15 cellular contexts compared by ENCODE assay signal in genomic region chr5:150297934-150298595, GRCh38. TPM values are rescaled to one million over a fixed set of nuclear protein-coding genes. Genes with fewer than 3 reads are reported as not detected.
DNase-seq lines count a peak whose midpoint lies in the region; ATAC-seq, FAIRE-seq and TF ChIP-seq lines count a peak whose summit lies in the region.
"Had no signal": no experiment of that assay in that cellular context is flagged by ENCODE, and none has a peak within 500 bp of the region (broad histone marks: within the 10 kb centered on the region; RNA-seq: fewer than 3 reads in every experiment).

No MANE protein-coding gene starts in this region.

- FAIRE-seq in HTR-8/SVneo (lab: Jason Lieb, UNC), result peak; percentile 44

- no peak overlapping the region for H3K4me3 Mint-ChIP-seq in type B pancreatic cell
- H3K4me3 Mint-ChIP-seq: H9 had no signal

- WGBS in stomach, 5 donors, result 95 to 97% (median 95%) methylated on average over 27 to 31 of the region's 31 CpGs

- H3K27me3 Mint-ChIP-seq in type B pancreatic cell, result peaks cover 19% of the 10 kb centered on the region

- no peak for DNase-seq in HTR-8/SVneo (ENCODE audit: insufficient read length, low spot score)
- no peak for DNase-seq in epithelial cell of prostate (ENCODE audit: low read depth, low spot score)
- DNase-seq in mesenteric fat pad (ENCODE audit: low spot score), result peak; percentile 76
- DNase-seq in stomach, result no peak
- DNase-seq in stimulated activated CD4-positive, alpha-beta T cell treated with anti-CD3 and anti-CD28 coated beads, Interleukin-15, amount 100 ng/mL, for 24 hours, result no peak
- no peak for DNase-seq in type B pancreatic cell (ENCODE audit: extremely low spot score, unreplicated experiment)
- DNase-seq in upper lobe of right lung, result no peak
- no peak for DNase-seq in anterior cingulate cortex (lab: John Stamatoyannopoulos, UW)
- DNase-seq: DMS 273 treated with DMSO at 0.1 percent for 48 hours, H9, NCI-H1092, NCI-H446 had no signal

- H3K9me3 ChIP-seq in stomach (no peaks in the 10 kb centered on the region), upper lobe of right lung (no peaks in the 10 kb centered on the region)
- H3K9me3 ChIP-seq: BLaER1 treated with 17β-estradiol and CSF1 and Interleukin-3, amounts not matched to agents 10 nM and 100 nM had no signal

- no peak for TF ChIP-seq CTCF in stomach (IDR thresholded peaks at IDR 0.05)
- TF ChIP-seq CTCF in type B pancreatic cell (conservative IDR thresholded peaks at IDR 0.05), result no peak
- no peak for TF ChIP-seq CTCF in upper lobe of right lung (IDR thresholded peaks at IDR 0.05)

- no peak for TF ChIP-seq POLR2A in stomach (IDR thresholded peaks at IDR 0.05)

- H3K36me3 Mint-ChIP-seq in type B pancreatic cell, result no peaks in the 10 kb centered on the region

- peak overlapping the region; percentile 54 for H3K27ac ChIP-seq in epithelial cell of prostate
- H3K27ac ChIP-seq in stomach, result peak overlapping the region in 3 of 5 donors; percentile 26 to 78 (median 41)
- H3K27ac ChIP-seq in upper lobe of right lung, result no peak overlapping the region
- H3K27ac ChIP-seq: BLaER1 treated with 17β-estradiol and CSF1 and Interleukin-3, amounts not matched to agents 10 nM and 100 nM had no signal

- ATAC-seq in upper lobe of right lung, result no peak

- peaks cover 34% of the 10 kb centered on the region for H3K4me1 Mint-ChIP-seq in type B pancreatic cell (ENCODE audit: unreplicated experiment)

- no peaks in the 10 kb centered on the region for H3K9me3 Mint-ChIP-seq in type B pancreatic cell
- H3K9me3 Mint-ChIP-seq: H9 had no signal

- H3K4me1 ChIP-seq in stomach (peaks cover 11 to 52% (median 31%) of the 10 kb centered on the region in 4 donors), upper lobe of right lung (peaks cover 8% of the 10 kb centered on the region)

- intact Hi-C loops in stomach (cut with DNase I; ENCODE audit: low total_unique reads) (no loop called here), upper lobe of right lung (cut with DNase I) (no loop called here)

- no peak for TF ChIP-seq EP300 in stomach (IDR thresholded peaks at IDR 0.05)

- H3K36me3 ChIP-seq in stomach (no peaks in the 10 kb centered on the region), upper lobe of right lung (no peaks in the 10 kb centered on the region)
- H3K36me3 ChIP-seq: BLaER1 treated with 17β-estradiol and CSF1 and Interleukin-3, amounts not matched to agents 10 nM and 100 nM had no signal

- H3K27me3 ChIP-seq in stomach, result peaks cover 0 to 24% (median 15%) of the 10 kb centered on the region in 3 donors
- peaks cover 21% of the 10 kb centered on the region for H3K27me3 ChIP-seq in upper lobe of right lung

- no peak overlapping the region for H3K4me3 ChIP-seq in stomach
- no peak overlapping the region for H3K4me3 ChIP-seq in upper lobe of right lung
- H3K4me3 ChIP-seq: BLaER1 treated with 17β-estradiol and CSF1 and Interleukin-3, amounts not matched to agents 10 nM and 100 nM had no signal

- no peak overlapping the region for H3K27ac Mint-ChIP-seq in type B pancreatic cell

RNA-seq across cellular contexts. Expression of gene ARSI, which starts 4.6 kb away (rescaled TPM):
- total RNA-seq in mesenteric fat pad (0.58 TPM), stomach (1 to 10 TPM in 3 of 5 donors, not detected in 2; 1.7 to 7.0 (median 2.3) TPM), type B pancreatic cell (ENCODE audit: low replicate concordance) (1.4 and 4.6 TPM in 2 replicates), upper lobe of right lung (4.0 TPM)
- under 1 TPM in 2 of 3 donors, not detected in 1; 0.35 to 0.81 TPM for polyA plus RNA-seq in stomach
- total RNA-seq: HT-29, SK-MEL-5 had no signal

RNA-seq across cellular contexts. Expression of gene CAMK2A, which starts 8.5 kb away (rescaled TPM):
- total RNA-seq in mesenteric fat pad (not detected), stomach (10 to 100 TPM in 1 of 5 donors, 1 to 10 TPM in 2, not detected in 2; 1.1 to 18.3 (median 6.4) TPM), type B pancreatic cell (ENCODE audit: low replicate concordance) (0.26 and 3.7 TPM in 2 replicates), upper lobe of right lung (1.5 TPM)
- under 1 TPM; 0.06 to 0.15 (median 0.13) TPM for polyA plus RNA-seq in stomach
- total RNA-seq: HT-29, SK-MEL-5 had no signal

RNA-seq across cellular contexts. Expression of gene TCOF1, which starts 59.4 kb away (rescaled TPM):
- 26.1 TPM for total RNA-seq in mesenteric fat pad
- 10 to 100 TPM; 13.6 to 47.8 (median 36.2) TPM for total RNA-seq in stomach
- 10 to 100 TPM; 11.7 to 74.1 (median 14.0) TPM for polyA plus RNA-seq in stomach
- 42.6 and 65.3 TPM in 2 replicates for total RNA-seq in type B pancreatic cell (ENCODE audit: low replicate concordance)
- total RNA-seq in upper lobe of right lung, result 31.1 TPM
